ENCODE assay signal across 1 cellular context in genomic region chr10:119643306-119644214, GRCh38.
TF ChIP-seq lines count a peak whose summit lies in the region.

No MANE protein-coding gene starts in this region.

TF ChIP-seq in HepG2, 621 proteins besides CTCF, POLR2A, EP300 and RAD21 (continued from another document):
- TF ChIP-seq HNF1B (CRISPR knock-in tag; IDR thresholded peaks at IDR 0.05) (0 out of 2 replicates have a peak, but pooled peaks have one; percentile 36), HDAC2 (CRISPR knock-in tag; IDR thresholded peaks at IDR 0.05) (peak; percentile 58; the same call in 1 of the 2 replicates), ZNF564 (CRISPR knock-in tag; IDR thresholded peaks at IDR 0.05) (no peak), RFXAP (CRISPR knock-in tag; IDR thresholded peaks at IDR 0.05; ENCODE audit: borderline replicate concordance) (peak; percentile 46; the same call in 1 of the 2 replicates), ZNF614 (CRISPR knock-in tag; IDR thresholded peaks at IDR 0.05; ENCODE audit: borderline replicate concordance) (no peak), ZNF652 (CRISPR knock-in tag; IDR thresholded peaks at IDR 0.05; ENCODE audit: borderline replicate concordance, low read depth) (peak; percentile 54; the same call in 1 of the 2 replicates), PHF20 (CRISPR knock-in tag; IDR thresholded peaks at IDR 0.05) (0 out of 2 replicates have a peak, but pooled peaks have one; percentile 17), ZNF574 (CRISPR knock-in tag; IDR thresholded peaks at IDR 0.05) (peak; percentile 95), RNF2 (conservative IDR thresholded peaks at IDR 0.05; ENCODE audit: low read depth) (no peak), RXRA (CRISPR knock-in tag; IDR thresholded peaks at IDR 0.05) (peak; percentile 32; the same call in 1 of the 2 replicates), MAX (IDR thresholded peaks at IDR 0.05) (peak; percentile 84), HDAC1 (CRISPR knock-in tag; IDR thresholded peaks at IDR 0.05) (peak; percentile 45; the same call in 1 of the 2 replicates), ZFX (CRISPR knock-in tag; IDR thresholded peaks at IDR 0.05; ENCODE audit: low read depth) (peak; percentile 62), SAP130 (CRISPR knock-in tag; IDR thresholded peaks at IDR 0.05; ENCODE audit: low read depth) (peak; percentile 38), SP4 (CRISPR knock-in tag; IDR thresholded peaks at IDR 0.05) (peak; percentile 38; the same call in 1 of the 2 replicates), PRDM15 (CRISPR knock-in tag; IDR thresholded peaks at IDR 0.05) (no peak), NR2F6 (IDR thresholded peaks at IDR 0.05) (no peak; the same call in 1 of the 2 replicates), NR2F6 (CRISPR knock-in tag; IDR thresholded peaks at IDR 0.05) (peak; percentile 16; the same call in 1 of the 2 replicates), ERF (CRISPR knock-in tag; IDR thresholded peaks at IDR 0.05) (peak; percentile 9; the same call in 1 of the 2 replicates), ZNF768 (CRISPR knock-in tag; IDR thresholded peaks at IDR 0.05) (no peak), BORCS8-MEF2B (CRISPR knock-in tag; IDR thresholded peaks at IDR 0.05) (0 out of 2 replicates have a peak, but pooled peaks have one; percentile 39), MED1 (CRISPR knock-in tag; IDR thresholded peaks at IDR 0.05) (peak; percentile 16; the same call in 1 of the 2 replicates), FOXK1 (CRISPR knock-in tag; IDR thresholded peaks at IDR 0.05; ENCODE audit: borderline replicate concordance, low read depth) (no peak), ZFY (CRISPR knock-in tag; IDR thresholded peaks at IDR 0.05) (peak; percentile 46; the same call in 1 of the 2 replicates), ZNF687 (CRISPR knock-in tag; IDR thresholded peaks at IDR 0.05) (peak; percentile 27; the same call in 1 of the 2 replicates)
